24 cellular contexts compared by ENCODE assay signal in the genomic region with DNA sequence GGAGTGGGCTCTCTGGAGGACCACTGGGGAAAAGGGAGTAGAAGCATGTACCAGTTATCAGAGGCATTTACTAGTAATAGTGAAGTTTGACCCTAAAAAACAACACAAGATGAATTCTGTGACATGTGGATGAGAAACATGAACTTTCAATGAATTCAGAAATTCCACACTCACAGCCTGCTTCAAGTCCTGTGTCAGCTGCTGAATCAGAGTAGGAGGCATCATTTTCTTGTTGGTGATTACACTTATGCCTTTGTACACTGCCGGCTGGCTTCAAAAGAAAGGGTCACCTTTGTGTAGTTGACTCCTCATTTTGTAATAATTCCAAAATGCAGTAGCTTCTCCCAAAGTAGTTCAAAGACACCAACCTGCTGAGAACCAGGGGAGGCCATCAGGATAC.
A peak's percentile ranks its signal among the peaks of the same experiment; 100 is the strongest.
DNase-seq lines count a peak whose midpoint lies in the region; ATAC-seq lines count a peak whose summit lies in the region.
"Had no signal": no experiment of that assay in that cellular context is flagged by ENCODE, and none has a peak within 500 bp of the region (broad histone marks: within the 10 kb centered on the region; RNA-seq: fewer than 3 reads in every experiment).

No MANE protein-coding gene starts in this region.

- H3K27ac Mint-ChIP-seq in activated naive CD8-positive, alpha-beta T cell treated with anti-CD3 and anti-CD28 coated beads for 36 hours, result peak overlapping the region; percentile 64
- peak overlapping the region in 8 of 9 donors; percentile 42 to 88 (median 68) for H3K27ac Mint-ChIP-seq in naive thymus-derived CD4-positive, alpha-beta T cell
- H3K27ac Mint-ChIP-seq: activated T-cell treated with anti-CD3 and anti-CD28 coated beads, Interleukin-2, amount 50 U/mL, for 72 hours; stimulated activated effector memory CD8-positive, alpha-beta T cell treated with anti-CD3 and anti-CD28 coated beads, Interleukin-12 subunit alpha, Interleukin-12 subunit beta, amount 100 ng/mL, for 72 hours had no signal

- DNase-seq in NCI-H2227 treated with DMSO at 0.1 percent for 48 hours (lab: John Stamatoyannopoulos, UW), result peak; percentile 64
- no peak for DNase-seq in NCI-H2227 (lab: John Stamatoyannopoulos, UW; ENCODE audit: unreplicated experiment)
- no peak for DNase-seq in activated naive CD8-positive, alpha-beta T cell treated with anti-CD3 and anti-CD28 coated beads for 36 hours
- no peak for DNase-seq in naive thymus-derived CD4-positive, alpha-beta T cell
- no peak for DNase-seq in NCI-H2196 treated with DMSO at 0.1 percent for 48 hours (lab: John Stamatoyannopoulos, UW; ENCODE audit: unreplicated experiment)
- no peak for DNase-seq in GOT3 (lab: John Stamatoyannopoulos, UW)
- DNase-seq: activated naive CD4-positive, alpha-beta T cell treated with anti-CD3 and anti-CD28 coated beads, Interleukin-2, amount 50 U/mL, for 16 hours; activated T-cell treated with anti-CD3 and anti-CD28 coated beads, Interleukin-2, amount 50 U/mL, for 72 hours; CD4-positive, alpha-beta memory T cell; DMS 273 treated with DMSO at 0.1 percent for 48 hours; NCI-H1092 treated with DMSO at 0.1 percent for 48 hours; NCI-H1930; NCI-H226; NCI-H774; spleen; stimulated activated CD4-positive, alpha-beta T cell treated with anti-CD3 and anti-CD28 coated beads, Interleukin-2, amount 100 ng/mL, for 48 hours had no signal

- CTCF ChIA-PET in naive thymus-derived CD4-positive, alpha-beta T cell (lab: Charles Lee), result interaction anchor here (1.0 to 1.2 kb wide), 2 partner anchors 165 to 190 kb away, joined by 3 read pairs; no protein-coding TSS in a partner anchor

- H3K4me3 Mint-ChIP-seq in activated naive CD8-positive, alpha-beta T cell treated with anti-CD3 and anti-CD28 coated beads for 36 hours, result no peak overlapping the region
- no peak overlapping the region for H3K4me3 Mint-ChIP-seq in naive thymus-derived CD4-positive, alpha-beta T cell
- H3K4me3 Mint-ChIP-seq: activated T-cell treated with anti-CD3 and anti-CD28 coated beads, Interleukin-2, amount 50 U/mL, for 72 hours; CD4-positive, alpha-beta memory T cell; stimulated activated effector memory CD8-positive, alpha-beta T cell treated with anti-CD3 and anti-CD28 coated beads, Interleukin-12 subunit alpha, Interleukin-12 subunit beta, amount 100 ng/mL, for 72 hours had no signal

- H3K36me3 ChIP-seq in naive thymus-derived CD4-positive, alpha-beta T cell (ENCODE audit: control insufficient read depth in 2 of 3, insufficient read depth in 3 of 3, low read length in 3 of 3), result no peaks in the 10 kb centered on the region
- H3K36me3 ChIP-seq: heart left ventricle, spleen had no signal

- peaks cover 56% of the 10 kb centered on the region for H3K36me3 Mint-ChIP-seq in activated naive CD8-positive, alpha-beta T cell treated with anti-CD3 and anti-CD28 coated beads for 36 hours
- peaks cover 0 to 44% (median 32%) of the 10 kb centered on the region in 5 donors for H3K36me3 Mint-ChIP-seq in naive thymus-derived CD4-positive, alpha-beta T cell
- H3K36me3 Mint-ChIP-seq: stimulated activated effector memory CD8-positive, alpha-beta T cell treated with anti-CD3 and anti-CD28 coated beads, Interleukin-12 subunit alpha, Interleukin-12 subunit beta, amount 100 ng/mL, for 72 hours had no signal

- H3K9me3 Mint-ChIP-seq in activated naive CD8-positive, alpha-beta T cell treated with anti-CD3 and anti-CD28 coated beads for 36 hours, result peaks cover 2% of the 10 kb centered on the region
- H3K9me3 Mint-ChIP-seq in naive thymus-derived CD4-positive, alpha-beta T cell, result peaks cover 0 to 7% (median 0%) of the 10 kb centered on the region in 11 donors
- H3K9me3 Mint-ChIP-seq: activated T-cell treated with anti-CD3 and anti-CD28 coated beads, Interleukin-2, amount 50 U/mL, for 72 hours; stimulated activated effector memory CD8-positive, alpha-beta T cell treated with anti-CD3 and anti-CD28 coated beads, Interleukin-12 subunit alpha, Interleukin-12 subunit beta, amount 100 ng/mL, for 72 hours had no signal

- H3K27me3 ChIP-seq in naive thymus-derived CD4-positive, alpha-beta T cell (ENCODE audit: control insufficient read depth in 2 of 2, insufficient read depth in 2 of 2, low read length in 2 of 2), result no peaks in the 10 kb centered on the region
- H3K27me3 ChIP-seq: body of pancreas, dorsolateral prefrontal cortex, heart left ventricle, spleen had no signal

- no peak overlapping the region for H3K27ac ChIP-seq in naive thymus-derived CD4-positive, alpha-beta T cell (ENCODE audit: low read depth, low read length)
- peak overlapping the region; percentile 31 for H3K27ac ChIP-seq in temporal lobe (ENCODE audit: low read depth, low read length)
- H3K27ac ChIP-seq: 22Rv1, body of pancreas, spleen had no signal

- no peak overlapping the region for H3K4me3 ChIP-seq in naive thymus-derived CD4-positive, alpha-beta T cell (ENCODE audit: low read length)
- H3K4me3 ChIP-seq: body of pancreas, heart left ventricle, lung, spleen had no signal

- no peak for ATAC-seq in naive thymus-derived CD4-positive, alpha-beta T cell
- no peak for ATAC-seq in HG03139 (IDR thresholded peaks at IDR 0.05; ENCODE audit: unreplicated experiment)
- ATAC-seq: body of pancreas; stimulated activated effector memory CD8-positive, alpha-beta T cell treated with anti-CD3 and anti-CD28 coated beads, Interleukin-12 subunit alpha, Interleukin-12 subunit beta, amount 100 ng/mL, for 72 hours had no signal

- H3K4me1 Mint-ChIP-seq in activated naive CD8-positive, alpha-beta T cell treated with anti-CD3 and anti-CD28 coated beads for 36 hours, result peaks cover 63% of the 10 kb centered on the region
- peaks cover 37 to 85% (median 78%) of the 10 kb centered on the region in 7 donors for H3K4me1 Mint-ChIP-seq in naive thymus-derived CD4-positive, alpha-beta T cell

- H3K9me3 ChIP-seq in naive thymus-derived CD4-positive, alpha-beta T cell (ENCODE audit: control insufficient read depth in 2 of 3, low read length in 3 of 3), result no peaks in the 10 kb centered on the region
- H3K9me3 ChIP-seq: body of pancreas, heart left ventricle, spleen had no signal

- intact Hi-C loops in naive thymus-derived CD4-positive, alpha-beta T cell (cut with micrococcal nuclease), result loop anchor here in 1 of 2 donors (1.0 kb wide), 1 partner anchor 11 kb away; no protein-coding TSS in a partner anchor

- peaks cover 0 to 41% of the 10 kb centered on the region in 2 donors for H3K4me1 ChIP-seq in naive thymus-derived CD4-positive, alpha-beta T cell (ENCODE audit: control insufficient read depth in 2 of 2, insufficient read depth in 2 of 2, low read length in 2 of 2)
- H3K4me1 ChIP-seq: body of pancreas had no signal

- H3K27me3 Mint-ChIP-seq in activated naive CD8-positive, alpha-beta T cell treated with anti-CD3 and anti-CD28 coated beads for 36 hours, result no peaks in the 10 kb centered on the region
- no peaks in the 10 kb centered on the region for H3K27me3 Mint-ChIP-seq in naive thymus-derived CD4-positive, alpha-beta T cell
- H3K27me3 Mint-ChIP-seq: CD4-positive, alpha-beta memory T cell had no signal

- POLR2A ChIA-PET in naive thymus-derived CD4-positive, alpha-beta T cell (lab: Charles Lee), result interaction anchor here (0.6 to 1.9 kb wide), 7 partner anchors 11 to 177 kb away, joined by 3 to 6 read pairs (median 3); no protein-coding TSS in a partner anchor
